Comparison of ENCODE assay signal across 8 cellular contexts in genomic region chr21:25733859-25734653, GRCh38. TPM values are rescaled to one million over a fixed set of nuclear protein-coding genes. Genes with fewer than 3 reads are reported as not detected.
DNase-seq lines count a peak whose midpoint lies in the region; ATAC-seq and TF ChIP-seq lines count a peak whose summit lies in the region.

No MANE protein-coding gene starts in this region.

- no peak for TF ChIP-seq CTCF in BJ (IDR thresholded peaks at IDR 0.05; ENCODE audit: insufficient read depth, low read depth, low read length)

- POLR2A ChIA-PET in BJ (lab: Charles Lee) = interaction anchor here (0.6 to 0.7 kb wide), 2 partner anchors 1012 to 1080 kb away, joined by 3 to 5 read pairs; no protein-coding TSS in a partner anchor

- no peaks in the 10 kb centered on the region for H3K27me3 ChIP-seq in BJ (ENCODE audit: control insufficient read depth, insufficient read depth, low read length)

- peak overlapping the region; percentile 87 for H3K27ac ChIP-seq in SK-N-MC

- CTCF ChIA-PET in BJ (lab: Yijun Ruan, JAX) = interaction anchor here (1.2 to 1.7 kb wide), 2 partner anchors 15 to 126 kb away, joined by 3 to 8 read pairs; no protein-coding TSS in a partner anchor

- intact Hi-C loops in left colon (cut with DNase I, micrococcal nuclease) = loop anchor here in 1 of 2 donors (10.0 kb wide), 1 partner anchor 431 kb away; no protein-coding TSS in a partner anchor

- no peak for DNase-seq in BJ (ENCODE audit: low read depth)
- no peak for DNase-seq in SK-N-MC (ENCODE audit: low read depth, low spot score)
- peak; percentile 13 for DNase-seq in cerebellar cortex (ENCODE audit: low spot score)
- DNase-seq in left colon = no peak
- DNase-seq in stimulated activated CD4-positive, alpha-beta T cell treated with anti-CD3 and anti-CD28 coated beads, TNF-alpha, amount 100 ng/mL, for 1 hour (ENCODE audit: low read depth in 3 of 3, low spot score in 1 of 3) = peak in 2 of 3 donors; percentile 3 to 37
- DNase-seq in NCI-H187 (lab: John Stamatoyannopoulos, UW) = no peak

- H3K36me3 ChIP-seq in BJ (ENCODE audit: control insufficient read depth, insufficient read depth, low read length) (no peaks in the 10 kb centered on the region; the same call in 1 of the 2 replicates), SK-N-MC (ENCODE audit: insufficient read depth, low read length) (peaks cover 12% of the 10 kb centered on the region)

- peak overlapping the region; percentile 80 for H3K4me3 ChIP-seq in BJ (ENCODE audit: low read depth, low read length)
- H3K4me3 ChIP-seq in SK-N-MC = peak overlapping the region; percentile 89

- ATAC-seq in GM18907 (IDR thresholded peaks at IDR 0.05; ENCODE audit: unreplicated experiment) (peak; percentile 10), HG03378 (IDR thresholded peaks at IDR 0.05; ENCODE audit: unreplicated experiment) (peak; percentile 17), left colon (peak; percentile 53)

- H3K9me3 ChIP-seq in SK-N-MC (ENCODE audit: low read depth, low read length) = no peaks in the 10 kb centered on the region

- peak overlapping the region; percentile 100 for H3K9ac ChIP-seq in SK-N-MC (ENCODE audit: insufficient read length)

RNA-seq across cellular contexts. Expression of gene ATP5PF, which starts 0.6 kb away (rescaled TPM):
- 52.8 and 133 TPM in 2 replicates for polyA plus RNA-seq in BJ (2011; rRNA removed)
- polyA minus RNA-seq in BJ (2011; rRNA and poly(A)+ RNA removed) = 8.0 and 8.1 TPM in 2 replicates
- 100 to 1,000 TPM; 200 to 219 TPM for total RNA-seq in left colon

RNA-seq across cellular contexts. Expression of gene GABPA, which starts 0.7 kb away (rescaled TPM):
- 8.5 and 16.0 TPM in 2 replicates for polyA plus RNA-seq in BJ (2011; rRNA removed)
- polyA minus RNA-seq in BJ (2011; rRNA and poly(A)+ RNA removed) = 4.3 and 6.5 TPM in 2 replicates
- 10 to 100 TPM; 21.7 to 23.1 TPM for total RNA-seq in left colon

Comparison
In these comparisons a context has a peak if more than half of its experiments do, and no peak if none do; other contexts are left out.
1. DNase-seq: peak in cerebellar cortex (single experiment) and stimulated activated CD4-positive, alpha-beta T cell treated with anti-CD3 and anti-CD28 coated beads, TNF-alpha, amount 100 ng/mL, for 1 hour (2 of 3); none in BJ (single experiment), SK-N-MC (single experiment), left colon (0 of 2) and NCI-H187 (0 of 2).
2. Peak in every context shown above with its lines, with median percentiles within 50 percentile points of each other: ATAC-seq.